Comparison of ENCODE assay signal across 18 cellular contexts in genomic region chr4:152704788-152705187, GRCh38.
"Had no signal": no experiment of that assay in that cellular context is flagged by ENCODE, and none has a peak within 500 bp of the region (broad histone marks: within the 10 kb centered on the region; RNA-seq: fewer than 3 reads in every experiment).

No MANE protein-coding gene starts in this region.

- H3K4me3 Mint-ChIP-seq: naive thymus-derived CD4-positive, alpha-beta T cell had no signal

- H3K27ac Mint-ChIP-seq: naive thymus-derived CD4-positive, alpha-beta T cell had no signal

- DNase-seq: dermis blood vessel endothelial cell; dorsolateral prefrontal cortex; effector CD4-positive, alpha-beta T cell; effector memory CD4-positive, alpha-beta T cell; foreskin keratinocyte; glutamatergic neuron; head of caudate nucleus; heart right ventricle; hippocampal formation; left cardiac atrium; left lung; left ventricle myocardium superior; lower lobe of right lung; mesenchymal stem cell; midbrain; naive thymus-derived CD4-positive, alpha-beta T cell had no signal

- H3K4me1 ChIP-seq: left lung, lower lobe of right lung had no signal

- H3K9me3 ChIP-seq: esophagus muscularis mucosa, lower lobe of right lung had no signal

- H3K36me3 ChIP-seq: esophagus muscularis mucosa, heart right ventricle, left lung, lower lobe of right lung had no signal

- H3K4me3 ChIP-seq: coronary artery, dorsolateral prefrontal cortex, esophagus muscularis mucosa, heart right ventricle, left lung, lower lobe of right lung had no signal

- H3K27me3 ChIP-seq: foreskin keratinocyte had no signal

- H3K27ac ChIP-seq: coronary artery, dorsolateral prefrontal cortex, esophagus muscularis mucosa, foreskin keratinocyte, heart right ventricle, left lung, lower lobe of right lung had no signal

- ATAC-seq: foreskin keratinocyte; heart right ventricle; left cardiac atrium; left lung; left ventricle myocardium superior; lower lobe of right lung; naive thymus-derived CD4-positive, alpha-beta T cell had no signal
